Comparison of ENCODE assay signal across 16 cellular contexts in the genomic region with DNA sequence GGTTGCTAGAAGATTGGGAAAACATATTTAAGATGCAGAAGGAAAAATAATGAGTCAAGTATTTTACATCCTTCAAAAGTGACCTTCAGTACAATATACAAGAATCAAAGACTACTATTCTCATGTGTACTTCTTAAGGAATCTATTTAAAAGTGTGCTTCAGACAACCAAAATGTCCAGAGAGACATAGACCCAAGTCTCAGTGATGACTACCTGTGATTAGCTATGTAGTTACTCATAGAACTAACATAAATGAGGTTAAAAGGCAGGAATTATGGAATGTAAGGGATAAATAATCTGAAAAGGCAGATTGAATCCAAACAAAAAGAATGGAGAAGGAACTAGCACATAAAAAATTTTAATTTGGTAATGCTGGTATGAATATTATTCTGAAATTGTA.
"Had no signal": no experiment of that assay in that cellular context is flagged by ENCODE, and none has a peak within 500 bp of the region (broad histone marks: within the 10 kb centered on the region; RNA-seq: fewer than 3 reads in every experiment).

No MANE protein-coding gene starts in this region.

- H3K4me3 ChIP-seq: adrenal gland, gastrocnemius medialis, heart left ventricle, left lung, right lobe of liver, thoracic aorta, upper lobe of right lung had no signal

- H3K27me3 ChIP-seq: adrenal gland, gastrocnemius medialis, heart left ventricle, left lung, right lobe of liver, upper lobe of right lung had no signal

- DNase-seq: activated CD4-positive, alpha-beta T cell treated with anti-CD3 and anti-CD28 coated beads for 36 hours; activated CD4-positive, alpha-beta T cell treated with anti-CD3 and anti-CD28 coated beads, Interleukin-2, amount 50 U/mL, for 48 hours; activated gamma-delta T cell; adrenal gland; cortex of kidney; effector CD8-positive, alpha-beta T cell; gastrocnemius medialis; heart left ventricle; left lung; right lobe of liver; stimulated activated CD4-positive, alpha-beta T cell treated with anti-CD3 and anti-CD28 coated beads, Interleukin-4, amount 100 ng/mL, for 24 hours; upper lobe of right lung had no signal

- H3K36me3 ChIP-seq: adrenal gland, gastrocnemius medialis, heart left ventricle, left lung, right lobe of liver, thoracic aorta, upper lobe of right lung had no signal

- H3K4me1 ChIP-seq: adrenal gland, gastrocnemius medialis, heart left ventricle, left lung, right lobe of liver, upper lobe of right lung had no signal

- H3K27ac ChIP-seq: adrenal gland, gastrocnemius medialis, heart left ventricle, left lung, right lobe of liver, thoracic aorta, upper lobe of right lung had no signal

- H3K9me3 ChIP-seq: adrenal gland, gastrocnemius medialis, heart left ventricle, left lung, right lobe of liver, thoracic aorta, upper lobe of right lung had no signal

- ATAC-seq: activated CD4-positive, alpha-beta T cell treated with anti-CD3 and anti-CD28 coated beads for 36 hours; activated naive CD4-positive, alpha-beta T cell treated with anti-CD3 and anti-CD28 coated beads, Interleukin-2, amount 50 U/mL, for 72 hours; gastrocnemius medialis; heart left ventricle; left lung; right lobe of liver; stimulated activated effector memory CD8-positive, alpha-beta T cell treated with anti-CD3 and anti-CD28 coated beads, Interleukin-12 subunit alpha, Interleukin-12 subunit beta, amount 100 ng/mL, for 72 hours; upper lobe of right lung; WTC11 had no signal
